Comparison of ENCODE assay signal across 10 cellular contexts in the genomic region with DNA sequence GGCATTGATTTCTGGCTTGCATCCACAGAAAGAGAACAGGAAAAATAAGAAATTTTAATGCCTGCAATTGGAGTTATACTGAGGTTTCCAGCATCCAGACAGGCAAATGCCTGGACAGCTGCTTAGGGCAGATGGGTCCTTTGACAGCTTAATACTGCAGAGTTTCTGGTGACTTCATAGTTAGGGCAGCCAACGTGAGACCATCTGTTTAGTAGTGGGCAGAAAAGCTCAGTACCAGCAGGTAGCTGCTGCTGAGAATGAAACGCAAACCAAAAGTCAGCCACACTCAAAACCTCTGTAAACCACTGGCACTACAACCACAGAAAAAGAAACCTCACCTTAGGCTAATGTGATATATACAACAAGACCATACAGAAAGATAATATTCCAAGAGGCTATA.
DNase-seq lines count a peak whose midpoint lies in the region; ATAC-seq, FAIRE-seq and TF ChIP-seq lines count a peak whose summit lies in the region.
"Had no signal": no experiment of that assay in that cellular context is flagged by ENCODE, and none has a peak within 500 bp of the region (broad histone marks: within the 10 kb centered on the region; RNA-seq: fewer than 3 reads in every experiment).

No MANE protein-coding gene starts in this region.

- peaks cover 0 to 3% (median 0%) of the 10 kb centered on the region in 3 donors for H3K36me3 Mint-ChIP-seq in immature natural killer cell
- H3K36me3 Mint-ChIP-seq in T-cell: no peaks in the 10 kb centered on the region

- H3K27me3 ChIP-seq in small intestine (ENCODE audit: control insufficient read depth in 2 of 2, insufficient read depth in 2 of 2, low read length in 2 of 2): no peaks in the 10 kb centered on the region
- no peaks in the 10 kb centered on the region for H3K27me3 ChIP-seq in A673 (replicated peaks; ENCODE audit: insufficient read depth, low read depth, low read length, poor library complexity)

- H3K27ac Mint-ChIP-seq in immature natural killer cell (peak overlapping the region in 4 of 6 donors; percentile 14 to 56 (median 50)), T-cell (no peak overlapping the region)

- BruUV-seq in A673 (replicated peaks; lab: Mats Ljungman, UMichigan): no TSS peak

- no peak for FAIRE-seq in small intestine (lab: Jason Lieb, UNC)

- H3K4me1 ChIP-seq in small intestine (ENCODE audit: control insufficient read depth in 2 of 2, insufficient read depth in 1 of 2, low read depth in 1 of 2, low read length in 1 of 2) (no peaks in the 10 kb centered on the region), A673 (ENCODE audit: insufficient read depth, low read length, poor library complexity, severe bottlenecking) (no peaks in the 10 kb centered on the region)

- no peaks in the 10 kb centered on the region for H3K9me3 ChIP-seq in small intestine (ENCODE audit: control insufficient read depth, low read depth)
- H3K9me3 ChIP-seq in A673 (ENCODE audit: low read depth, low read length, poor library complexity, severe bottlenecking): no peaks in the 10 kb centered on the region

- peak; percentile 90 for ATAC-seq in GM18498 (IDR thresholded peaks at IDR 0.05; ENCODE audit: unreplicated experiment)
- peak; percentile 66 for ATAC-seq in GM21528 (IDR thresholded peaks at IDR 0.05; ENCODE audit: low FRiP score, unreplicated experiment)
- no peak for ATAC-seq in T-cell (replicated peaks in 1 of 4)

- intact Hi-C loops in A673 (cut with micrococcal nuclease; ENCODE audit: unreplicated experiment): no loop called here

- POLR2A ChIA-PET in T-cell (lab: Charles Lee): no interaction called here
- POLR2A ChIA-PET in A673 (lab: Charles Lee; ENCODE audit: low non-redundant PET): no interaction called here

- H3K4me1 Mint-ChIP-seq in immature natural killer cell (peaks cover 17 to 24% of the 10 kb centered on the region in 2 donors), T-cell (no peaks in the 10 kb centered on the region)

- WGBS in small intestine, 3 donors: 67 to 79% (median 71%) methylated on average over 2 of the region's 2 CpGs

- H3K36me3 ChIP-seq in small intestine (ENCODE audit: control insufficient read depth in 2 of 2, insufficient read depth in 2 of 2, low read length in 2 of 2) (peaks cover 0 to 7% of the 10 kb centered on the region in 2 donors), A673 (ENCODE audit: insufficient read depth, low read length, poor library complexity, severe bottlenecking) (no peaks in the 10 kb centered on the region)

- DNase-seq in NCI-H1694 treated with DMSO at 0.1 percent for 48 hours (lab: John Stamatoyannopoulos, UW): peak; percentile 98
- peak; percentile 3 to 36 (median 35) for DNase-seq in immature natural killer cell
- no peak for DNase-seq in T-cell
- no peak for DNase-seq in NCI-H345 (lab: John Stamatoyannopoulos, UW)
- DNase-seq in small intestine: no peak
- DNase-seq in A673 (ENCODE audit: low spot score): no peak
- DNase-seq: amniotic stem cell, mesenchymal stem cell had no signal

- CTCF ChIA-PET in T-cell (lab: Charles Lee): interaction anchor here in 1 of 2 donors (0.6 kb wide), 1 partner anchor 67 kb away, joined by 3 read pairs; no protein-coding TSS in a partner anchor
- CTCF ChIA-PET in A673 (lab: Charles Lee): no interaction called here

- no peak for TF ChIP-seq CTCF in A673 (conservative IDR thresholded peaks at IDR 0.05; ENCODE audit: low read depth, low read length)

- H3K9me3 Mint-ChIP-seq in immature natural killer cell (no peaks in the 10 kb centered on the region), T-cell (no peaks in the 10 kb centered on the region)

- H3K27ac ChIP-seq in small intestine (ENCODE audit: low read depth in 1 of 2, low read length in 1 of 2) (no peak overlapping the region), A673 (ENCODE audit: low read depth, low read length, poor library complexity, severe bottlenecking) (no peak overlapping the region)

- H3K27me3 Mint-ChIP-seq in immature natural killer cell (ENCODE audit: low read depth in 3 of 3): peaks cover 0 to 2% (median under 1%) of the 10 kb centered on the region in 3 donors
- no peaks in the 10 kb centered on the region for H3K27me3 Mint-ChIP-seq in T-cell

- H3K4me3 Mint-ChIP-seq in immature natural killer cell: peak overlapping the region in 1 of 5 donors; percentile 27
- no peak overlapping the region for H3K4me3 Mint-ChIP-seq in T-cell

- no peak overlapping the region for H3K4me3 ChIP-seq in small intestine (ENCODE audit: low read depth in 1 of 2, low read length in 2 of 2)
- no peak overlapping the region for H3K4me3 ChIP-seq in A673 (ENCODE audit: low read depth, low read length, poor library complexity, severe bottlenecking)

Comparison
In these comparisons a context has a peak if more than half of its experiments do, and no peak if none do; other contexts are left out.
1. ATAC-seq: peak in GM18498 (single experiment) and GM21528 (single experiment); none in T-cell (0 of 4).
2. DNase-seq: peak in NCI-H1694 treated with DMSO at 0.1 percent for 48 hours (single experiment) and immature natural killer cell (3 of 3); none in T-cell (0 of 34), NCI-H345 (single experiment), small intestine (single experiment) and A673 (single experiment).
3. H3K27ac Mint-ChIP-seq: peak in immature natural killer cell (4 of 6); none in T-cell (0 of 2).